ENCODE assay signal across 19 cellular contexts in genomic region chr4:1036976-1037810, GRCh38. TPM values are rescaled to one million over a fixed set of nuclear protein-coding genes. Genes with fewer than 3 reads are reported as not detected.
"Had no signal": no experiment of that assay in that cellular context is flagged by ENCODE, and none has a peak within 500 bp of the region (broad histone marks: within the 10 kb centered on the region; RNA-seq: fewer than 3 reads in every experiment).

No MANE protein-coding gene starts in this region.

- H3K27me3 ChIP-seq: hepatocyte, right atrium auricular region had no signal

- DNase-seq: cerebellar nuclear complex; effector memory CD8-positive, alpha-beta T cell; esophagus squamous epithelium; foreskin fibroblast; head of caudate nucleus; kidney; left cardiac atrium; left ventricle myocardium superior; mesendoderm; naive thymus-derived CD4-positive, alpha-beta T cell; nephron progenitor cell; small intestine; stimulated activated CD4-positive, alpha-beta T cell treated with anti-CD3 and anti-CD28 coated beads, Interleukin-2, amount 100 ng/mL, for 48 hours; transverse colon had no signal

- H3K27ac ChIP-seq: esophagus squamous epithelium, hepatocyte, right atrium auricular region, transverse colon had no signal

- H3K79me2 ChIP-seq: hepatocyte had no signal

- H3K9me3 Mint-ChIP-seq: dendritic cell treated with granulocyte-macrophage colony-stimulating factor and Interleukin-4, amounts not matched to agents 40 ng/mL and 50 ng/mL, for 4 days; effector memory CD8-positive, alpha-beta T cell; naive thymus-derived CD4-positive, alpha-beta T cell; nephron progenitor cell; stimulated activated naive CD8-positive, alpha-beta T cell treated with anti-CD3 and anti-CD28 coated beads, Interleukin-15, Interleukin-2, amounts not matched to agents 100 ng/mL and 50 ng/mL, for 24 hours had no signal

- H3K4me3 Mint-ChIP-seq: dendritic cell treated with granulocyte-macrophage colony-stimulating factor and Interleukin-4, amounts not matched to agents 40 ng/mL and 50 ng/mL, for 4 days; effector memory CD8-positive, alpha-beta T cell; naive thymus-derived CD4-positive, alpha-beta T cell; nephron progenitor cell; stimulated activated naive CD8-positive, alpha-beta T cell treated with anti-CD3 and anti-CD28 coated beads, Interleukin-15, Interleukin-2, amounts not matched to agents 100 ng/mL and 50 ng/mL, for 24 hours had no signal

- H3K27ac Mint-ChIP-seq: dendritic cell treated with granulocyte-macrophage colony-stimulating factor and Interleukin-4, amounts not matched to agents 40 ng/mL and 50 ng/mL, for 4 days; effector memory CD8-positive, alpha-beta T cell; naive thymus-derived CD4-positive, alpha-beta T cell; nephron progenitor cell; stimulated activated naive CD8-positive, alpha-beta T cell treated with anti-CD3 and anti-CD28 coated beads, Interleukin-15, Interleukin-2, amounts not matched to agents 100 ng/mL and 50 ng/mL, for 24 hours had no signal

- H3K36me3 ChIP-seq: esophagus squamous epithelium, right atrium auricular region, transverse colon had no signal

- H3K9me3 ChIP-seq: esophagus squamous epithelium, right atrium auricular region, transverse colon had no signal

- ATAC-seq: effector memory CD8-positive, alpha-beta T cell; left cardiac atrium; left ventricle myocardium superior; naive thymus-derived CD4-positive, alpha-beta T cell had no signal

- H3K4me2 ChIP-seq: hepatocyte had no signal

- H3K36me3 Mint-ChIP-seq: naive thymus-derived CD4-positive, alpha-beta T cell had no signal

- H3K27me3 Mint-ChIP-seq: stimulated activated naive CD8-positive, alpha-beta T cell treated with anti-CD3 and anti-CD28 coated beads, Interleukin-15, Interleukin-2, amounts not matched to agents 100 ng/mL and 50 ng/mL, for 24 hours had no signal

- H3K4me1 Mint-ChIP-seq: naive thymus-derived CD4-positive, alpha-beta T cell had no signal

- H3K4me3 ChIP-seq: esophagus squamous epithelium, hepatocyte, lung, right atrium auricular region, transverse colon had no signal

- H2AFZ ChIP-seq: hepatocyte had no signal

RNA-seq across cellular contexts. Expression of gene SLC26A1, which starts 44.0 kb away (rescaled TPM):
- total RNA-seq: esophagus squamous epithelium, left ventricle myocardium superior, right atrium auricular region had no signal
